In the genomic region with DNA sequence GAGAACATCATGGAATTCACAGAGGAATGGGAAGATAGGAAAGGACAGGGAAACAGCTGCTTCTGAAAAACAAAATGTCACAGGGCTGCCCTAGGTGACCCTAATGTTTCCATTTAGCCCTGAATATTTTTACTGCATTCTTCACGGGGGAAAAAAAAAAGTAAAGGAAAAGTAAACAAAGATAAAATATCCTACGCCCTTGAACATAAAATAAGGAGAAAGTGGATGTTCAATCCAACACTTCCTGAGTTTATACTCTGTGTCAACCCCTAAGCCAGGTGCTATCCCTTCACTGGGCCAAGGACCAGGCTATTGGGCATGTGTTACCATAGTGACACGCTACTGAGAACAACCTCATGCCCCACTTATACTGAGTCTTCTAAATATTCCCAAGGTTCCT, we compare ENCODE assay signal across 9 cellular contexts.
DNase-seq lines count a peak whose midpoint lies in the region; ATAC-seq and TF ChIP-seq lines count a peak whose summit lies in the region.
"Had no signal": no experiment of that assay in that cellular context is flagged by ENCODE, and none has a peak within 500 bp of the region (broad histone marks: within the 10 kb centered on the region; RNA-seq: fewer than 3 reads in every experiment).

No MANE protein-coding gene starts in this region.

- peaks cover 0 to 7% of the 10 kb centered on the region in 2 donors for H3K27me3 Mint-ChIP-seq in effector memory CD8-positive, alpha-beta T cell

- H3K27ac Mint-ChIP-seq in effector memory CD8-positive, alpha-beta T cell = no peak overlapping the region
- H3K27ac Mint-ChIP-seq: activated CD8-positive, alpha-beta T cell treated with anti-CD3 and anti-CD28 coated beads for 36 hours had no signal

- no peaks in the 10 kb centered on the region for H3K9me3 Mint-ChIP-seq in effector memory CD8-positive, alpha-beta T cell
- H3K9me3 Mint-ChIP-seq: activated CD8-positive, alpha-beta T cell treated with anti-CD3 and anti-CD28 coated beads for 36 hours had no signal

- no peaks in the 10 kb centered on the region for H3K36me3 Mint-ChIP-seq in effector memory CD8-positive, alpha-beta T cell (ENCODE audit: insufficient read depth)

- H3K27me3 ChIP-seq in lower lobe of right lung (ENCODE audit: low read depth) (no peaks in the 10 kb centered on the region), tibial artery (no peaks in the 10 kb centered on the region)
- H3K27me3 ChIP-seq: BLaER1 had no signal

- POLR2A ChIA-PET in RWPE1 (lab: Yijun Ruan, JAX; ENCODE audit: low non-redundant PET) = no interaction called here

- peaks cover 19% of the 10 kb centered on the region for H3K4me1 ChIP-seq in lower lobe of right lung
- peaks cover 0 to 72% (median 36%) of the 10 kb centered on the region in 4 donors for H3K4me1 ChIP-seq in tibial artery

- TF ChIP-seq CTCF in coronary artery (IDR thresholded peaks at IDR 0.05) (no peak), lower lobe of right lung (IDR thresholded peaks at IDR 0.05) (no peak), tibial artery (IDR thresholded peaks at IDR 0.05) (no peak), RWPE1 (conservative IDR thresholded peaks at IDR 0.05; ENCODE audit: low read depth) (no peak)

- H3K4me1 Mint-ChIP-seq in effector memory CD8-positive, alpha-beta T cell (ENCODE audit: low read depth in 2 of 2) = peaks cover 6 to 10% of the 10 kb centered on the region in 2 donors

- peak; percentile 54 to 69 for ATAC-seq in lower lobe of right lung
- no peak for ATAC-seq in GM19328 (IDR thresholded peaks at IDR 0.05; ENCODE audit: unreplicated experiment)
- no peak for ATAC-seq in effector memory CD8-positive, alpha-beta T cell (replicated peaks)

- H3K36me3 ChIP-seq in lower lobe of right lung (no peaks in the 10 kb centered on the region), tibial artery (no peaks in the 10 kb centered on the region)
- H3K36me3 ChIP-seq: BLaER1 had no signal

- H3K4me3 ChIP-seq in coronary artery = no peak overlapping the region
- H3K4me3 ChIP-seq in lower lobe of right lung = no peak overlapping the region
- no peak overlapping the region for H3K4me3 ChIP-seq in tibial artery
- H3K4me3 ChIP-seq: BLaER1 had no signal

- H3K9me3 ChIP-seq in lower lobe of right lung (no peaks in the 10 kb centered on the region), tibial artery (no peaks in the 10 kb centered on the region)
- H3K9me3 ChIP-seq: BLaER1 had no signal

- intact Hi-C loops in lower lobe of right lung (cut with DNase I) = loop anchor here (10.0 kb wide), 1 partner anchor 550 kb away; no protein-coding TSS in a partner anchor
- intact Hi-C loops in tibial artery (cut with DNase I; ENCODE audit: low total_unique reads) = loop anchor here (5.0 to 10.0 kb wide), 4 partner anchors 57 to 473 kb away; partner anchors contain the start of gene SESN3

- H3K27ac ChIP-seq in coronary artery = peak overlapping the region; percentile 66 to 79
- peak overlapping the region; percentile 15 for H3K27ac ChIP-seq in lower lobe of right lung
- H3K27ac ChIP-seq in tibial artery = peak overlapping the region; percentile 79 to 81
- H3K27ac ChIP-seq in RWPE1 = no peak overlapping the region
- H3K27ac ChIP-seq: BLaER1 had no signal

- H3K4me3 Mint-ChIP-seq in effector memory CD8-positive, alpha-beta T cell = no peak overlapping the region
- H3K4me3 Mint-ChIP-seq: activated CD8-positive, alpha-beta T cell treated with anti-CD3 and anti-CD28 coated beads for 36 hours had no signal

- DNase-seq in NCI-H1105 treated with DMSO at 0.1 percent for 48 hours (lab: John Stamatoyannopoulos, UW) (peak; percentile 85), coronary artery (ENCODE audit: low spot score) (no peak), lower lobe of right lung (no peak), tibial artery (no peak), RWPE1 (ENCODE audit: low spot score) (no peak)
- no peak for DNase-seq in effector memory CD8-positive, alpha-beta T cell

- CTCF ChIA-PET in RWPE1 (lab: Yijun Ruan, JAX) = interaction anchor here (0.6 to 1.9 kb wide), 29 partner anchors 9 to 636 kb away, joined by 3 to 31 read pairs (median 3); partner anchors contain the start of gene CEP57

Comparison
In these comparisons a context has a peak if more than half of its experiments do, and no peak if none do; other contexts are left out.
1. ATAC-seq: peak in lower lobe of right lung (2 of 2); none in GM19328 (single experiment) and effector memory CD8-positive, alpha-beta T cell (single experiment).